1 cellular context compared by ENCODE assay signal in the genomic region with DNA sequence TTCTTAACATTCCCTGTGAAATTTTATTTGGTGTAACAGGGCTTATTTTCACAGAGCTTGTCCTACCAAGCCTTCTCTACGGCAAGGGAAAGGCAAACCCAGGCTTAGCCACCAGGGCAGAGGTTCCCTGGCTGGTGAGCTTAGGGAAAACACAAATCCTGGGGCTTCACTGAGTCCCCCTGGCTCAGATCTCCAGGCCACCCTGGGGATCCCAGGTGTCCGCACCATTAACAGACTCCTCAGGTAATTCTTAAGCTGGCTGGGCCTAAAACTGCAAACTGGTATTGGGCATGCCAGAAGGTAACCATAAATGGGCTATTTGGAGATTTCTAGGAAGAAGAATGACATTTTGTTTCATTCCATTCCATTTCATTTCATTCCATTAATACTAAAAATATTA.
TF ChIP-seq lines count a peak whose summit lies in the region.

No MANE protein-coding gene starts in this region.

TF ChIP-seq in K562, 482 proteins besides CTCF, POLR2A, EP300 and RAD21 (continued from another document):
- TF ChIP-seq ZNF407 (IDR thresholded peaks at IDR 0.05; ENCODE audit: low read depth) (no peak), DPF2 (IDR thresholded peaks at IDR 0.05) (no peak), PCBP1 (IDR thresholded peaks at IDR 0.05; ENCODE audit: low read depth, low read length, poor library complexity, severe bottlenecking) (no peak), CCAR2 (IDR thresholded peaks at IDR 0.05; ENCODE audit: low read depth, low read length) (no peak), EZH2 (IDR thresholded peaks at IDR 0.05; ENCODE audit: borderline replicate concordance, low read depth, low read length) (no peak), GABPB1 (CRISPR knock-in tag; IDR thresholded peaks at IDR 0.05) (no peak), HDGF (IDR thresholded peaks at IDR 0.05) (no peak), MCM7 (IDR thresholded peaks at IDR 0.05) (no peak)
